Comparison of ENCODE assay signal across 8 cellular contexts in genomic region chr18:25164837-25165791, GRCh38.
DNase-seq lines count a peak whose midpoint lies in the region; ATAC-seq and TF ChIP-seq lines count a peak whose summit lies in the region.

No MANE protein-coding gene starts in this region.

- peak; percentile 89 for ATAC-seq in HG02798 (IDR thresholded peaks at IDR 0.05; ENCODE audit: poor library complexity, unreplicated experiment)

- H3F3A ChIP-seq in smooth muscle cell (ENCODE audit: low read depth) = no peaks in the 10 kb centered on the region

- peaks cover 5% of the 10 kb centered on the region; the same call in 1 of the 2 replicates for H3K4me1 ChIP-seq in SJSA1 (replicated peaks)
- peaks cover 11% of the 10 kb centered on the region for H3K4me1 ChIP-seq in smooth muscle cell (ENCODE audit: low read depth)

- no peak for TF ChIP-seq CTCF in smooth muscle cell (IDR thresholded peaks at IDR 0.05; ENCODE audit: borderline replicate concordance, insufficient read depth, poor library complexity, severe bottlenecking)

- H3K9me3 Mint-ChIP-seq in activated CD4-positive, alpha-beta T cell treated with anti-CD3 and anti-CD28 coated beads, Interleukin-2, amount 10 ng/mL, durations not matched to agents 24 days and 14 days = no peaks in the 10 kb centered on the region

- no peaks in the 10 kb centered on the region for H3K27me3 ChIP-seq in SJSA1 (replicated peaks)
- no peaks in the 10 kb centered on the region for H3K27me3 ChIP-seq in smooth muscle cell (ENCODE audit: low read depth)

- H3K27me3 Mint-ChIP-seq in activated CD4-positive, alpha-beta T cell treated with anti-CD3 and anti-CD28 coated beads, Interleukin-2, amount 10 ng/mL, durations not matched to agents 24 days and 14 days = peaks cover 4% of the 10 kb centered on the region

- H3K4me3 ChIP-seq in SJSA1 (peak overlapping the region; percentile 27), smooth muscle cell (no peak overlapping the region)

- H3K4me3 Mint-ChIP-seq in activated CD4-positive, alpha-beta T cell treated with anti-CD3 and anti-CD28 coated beads, Interleukin-2, amount 10 ng/mL, durations not matched to agents 24 days and 14 days = peak overlapping the region; percentile 75

- no peaks in the 10 kb centered on the region for H3K79me2 ChIP-seq in smooth muscle cell (ENCODE audit: low read depth)

- H3K4me1 Mint-ChIP-seq in activated CD4-positive, alpha-beta T cell treated with anti-CD3 and anti-CD28 coated beads, Interleukin-2, amount 10 ng/mL, durations not matched to agents 24 days and 14 days = peaks cover 15% of the 10 kb centered on the region

- H3K9me3 ChIP-seq in SJSA1 (replicated peaks) = no peaks in the 10 kb centered on the region
- no peaks in the 10 kb centered on the region for H3K9me3 ChIP-seq in smooth muscle cell (replicated peaks; ENCODE audit: low read depth)

- peak; percentile 65 for DNase-seq in activated CD4-positive, alpha-beta T cell treated with anti-CD3 and anti-CD28 coated beads, Interleukin-2, amount 10 ng/mL, durations not matched to agents 24 days and 14 days
- DNase-seq in activated CD4-positive, alpha-beta T cell treated with anti-CD3 and anti-CD28 coated beads, Interleukin-2, amount 50 U/mL, for 48 hours = no peak
- DNase-seq in SJSA1 (ENCODE audit: low read depth in 1 of 2, low spot score in 2 of 2) (peak in 1 of 2 experiments; percentile 20), fibroblast of the conjunctiva (ENCODE audit: low read depth) (peak; percentile 2), smooth muscle cell (lab: John Stamatoyannopoulos, UW; ENCODE audit: unreplicated experiment) (no peak), NK-92 (lab: John Stamatoyannopoulos, UW; ENCODE audit: unreplicated experiment) (no peak), MV-4-11 (lab: John Stamatoyannopoulos, UW) (no peak)

- H3K36me3 ChIP-seq in SJSA1 (no peaks in the 10 kb centered on the region), smooth muscle cell (ENCODE audit: low read depth) (no peaks in the 10 kb centered on the region)

- peak overlapping the region; percentile 31 for H3K4me2 ChIP-seq in smooth muscle cell

- H4K20me1 ChIP-seq in smooth muscle cell (ENCODE audit: low read depth) = peaks cover 3% of the 10 kb centered on the region

- no peak overlapping the region for H3K9ac ChIP-seq in smooth muscle cell (ENCODE audit: low read depth)

- WGBS in smooth muscle cell (ENCODE audit: low lambda C conversion rate) = 81% methylated on average over 10 of the region's 10 CpGs

- H3K36me3 Mint-ChIP-seq in activated CD4-positive, alpha-beta T cell treated with anti-CD3 and anti-CD28 coated beads, Interleukin-2, amount 10 ng/mL, durations not matched to agents 24 days and 14 days (ENCODE audit: low read depth) = no peaks in the 10 kb centered on the region

- no peak overlapping the region for H3K27ac ChIP-seq in SJSA1
- no peak overlapping the region for H3K27ac ChIP-seq in smooth muscle cell (ENCODE audit: low read depth)

- H2AFZ ChIP-seq in smooth muscle cell (ENCODE audit: low read depth) = no peak overlapping the region

- intact Hi-C loops in activated CD4-positive, alpha-beta T cell treated with anti-CD3 and anti-CD28 coated beads, Interleukin-2, amount 10 ng/mL, durations not matched to agents 24 days and 14 days (cut with micrococcal nuclease) = no loop called here

- no peak overlapping the region for H3K27ac Mint-ChIP-seq in activated CD4-positive, alpha-beta T cell treated with anti-CD3 and anti-CD28 coated beads, Interleukin-2, amount 10 ng/mL, durations not matched to agents 24 days and 14 days

Comparison
In these comparisons a context has a peak if more than half of its experiments do, and no peak if none do; other contexts are left out.
1. DNase-seq: peak in activated CD4-positive, alpha-beta T cell treated with anti-CD3 and anti-CD28 coated beads, Interleukin-2, amount 10 ng/mL, durations not matched to agents 24 days and 14 days (single experiment) and fibroblast of the conjunctiva (single experiment); none in activated CD4-positive, alpha-beta T cell treated with anti-CD3 and anti-CD28 coated beads, Interleukin-2, amount 50 U/mL, for 48 hours (0 of 2), smooth muscle cell (single experiment), NK-92 (single experiment) and MV-4-11 (single experiment).